1 cellular context compared by ENCODE assay signal in the genomic region with DNA sequence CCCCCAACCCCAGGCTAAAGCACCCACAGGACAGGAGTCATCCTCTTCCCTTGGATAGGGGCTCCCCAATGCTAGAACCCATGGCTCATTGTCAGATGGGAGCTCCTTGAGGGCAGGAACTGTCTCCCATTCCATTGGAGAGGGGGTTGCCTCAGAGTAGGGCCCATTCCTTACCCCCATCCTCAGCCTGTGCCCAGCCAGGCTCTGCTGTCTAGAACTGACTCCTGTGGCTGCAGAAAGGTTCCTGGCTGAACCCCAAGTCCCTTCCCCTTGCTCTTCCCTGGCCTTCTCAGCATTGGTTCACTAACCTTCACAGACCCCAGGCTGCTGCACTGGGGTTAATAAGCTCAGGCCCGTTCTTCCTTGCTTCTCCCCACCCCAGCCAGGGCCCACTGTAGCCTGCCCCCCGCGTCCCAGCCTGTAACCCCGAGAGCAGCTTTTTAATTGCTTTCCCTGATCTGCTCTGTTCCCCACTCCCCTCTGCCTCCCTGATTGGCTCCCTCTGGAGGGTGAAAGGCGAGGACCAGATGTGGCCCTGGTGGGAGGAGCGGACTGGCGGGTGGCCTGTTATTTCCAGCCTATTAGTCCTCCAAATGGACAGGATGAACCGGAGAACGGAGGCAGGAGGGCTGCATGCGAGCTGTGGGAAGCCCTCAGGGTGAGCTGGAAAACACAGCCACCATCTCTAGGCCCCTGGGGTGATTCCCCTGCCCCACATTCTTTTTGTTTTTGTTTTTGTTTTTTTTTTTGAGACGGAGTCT.
TF ChIP-seq lines count a peak whose summit lies in the region.

No MANE protein-coding gene starts in this region.

TF ChIP-seq in H1, 55 proteins besides CTCF, POLR2A, EP300 and RAD21:
- TF ChIP-seq SP2 (IDR thresholded peaks at IDR 0.05; ENCODE audit: low read length) (no peak), USF2 (IDR thresholded peaks at IDR 0.05; ENCODE audit: low read length) (no peak)
TF ChIP-seq in H1: peak in this region for 0.
